ENCODE assay signal across 1 cellular context in the genomic region with DNA sequence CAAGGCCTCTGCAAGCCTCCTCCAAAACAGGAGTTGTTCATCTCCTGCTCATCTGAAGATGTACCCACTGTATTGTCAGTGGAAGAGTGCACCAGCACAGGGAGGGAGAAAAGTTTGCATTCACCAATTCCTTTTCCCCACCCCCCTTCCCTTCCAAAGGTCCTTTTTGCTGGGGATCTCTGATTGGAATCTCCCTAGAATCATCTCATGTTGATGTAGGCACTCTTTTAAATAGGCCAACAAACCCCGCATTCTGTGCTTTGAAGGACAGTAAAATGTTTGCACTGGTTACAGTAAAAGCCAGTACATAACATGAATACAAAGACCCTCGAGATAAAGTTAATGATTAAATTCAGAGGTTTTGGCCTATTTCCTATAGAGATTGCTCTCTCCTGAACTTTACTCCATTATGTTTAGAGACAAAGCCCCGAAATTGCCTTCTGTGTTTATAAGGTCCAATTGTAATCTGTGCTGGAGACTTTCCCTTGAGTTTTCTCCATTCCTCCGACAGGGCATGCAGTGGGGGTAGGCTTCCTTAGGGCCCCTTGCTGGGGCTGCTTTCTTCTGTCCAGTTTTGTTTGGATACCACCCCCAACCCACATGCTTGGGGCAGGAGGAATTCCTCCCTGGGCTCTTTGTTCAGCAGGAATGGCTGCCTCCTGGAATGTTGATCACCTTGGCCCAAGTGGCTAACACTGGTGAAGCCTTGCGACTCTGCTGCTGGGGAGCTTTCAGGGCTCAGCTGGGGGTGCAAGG.
TF ChIP-seq lines count a peak whose summit lies in the region.

No MANE protein-coding gene starts in this region.

TF ChIP-seq in HepG2, 621 proteins besides CTCF, POLR2A, EP300 and RAD21 (continued from another document and continues in another):
- TF ChIP-seq, protein P1, sequence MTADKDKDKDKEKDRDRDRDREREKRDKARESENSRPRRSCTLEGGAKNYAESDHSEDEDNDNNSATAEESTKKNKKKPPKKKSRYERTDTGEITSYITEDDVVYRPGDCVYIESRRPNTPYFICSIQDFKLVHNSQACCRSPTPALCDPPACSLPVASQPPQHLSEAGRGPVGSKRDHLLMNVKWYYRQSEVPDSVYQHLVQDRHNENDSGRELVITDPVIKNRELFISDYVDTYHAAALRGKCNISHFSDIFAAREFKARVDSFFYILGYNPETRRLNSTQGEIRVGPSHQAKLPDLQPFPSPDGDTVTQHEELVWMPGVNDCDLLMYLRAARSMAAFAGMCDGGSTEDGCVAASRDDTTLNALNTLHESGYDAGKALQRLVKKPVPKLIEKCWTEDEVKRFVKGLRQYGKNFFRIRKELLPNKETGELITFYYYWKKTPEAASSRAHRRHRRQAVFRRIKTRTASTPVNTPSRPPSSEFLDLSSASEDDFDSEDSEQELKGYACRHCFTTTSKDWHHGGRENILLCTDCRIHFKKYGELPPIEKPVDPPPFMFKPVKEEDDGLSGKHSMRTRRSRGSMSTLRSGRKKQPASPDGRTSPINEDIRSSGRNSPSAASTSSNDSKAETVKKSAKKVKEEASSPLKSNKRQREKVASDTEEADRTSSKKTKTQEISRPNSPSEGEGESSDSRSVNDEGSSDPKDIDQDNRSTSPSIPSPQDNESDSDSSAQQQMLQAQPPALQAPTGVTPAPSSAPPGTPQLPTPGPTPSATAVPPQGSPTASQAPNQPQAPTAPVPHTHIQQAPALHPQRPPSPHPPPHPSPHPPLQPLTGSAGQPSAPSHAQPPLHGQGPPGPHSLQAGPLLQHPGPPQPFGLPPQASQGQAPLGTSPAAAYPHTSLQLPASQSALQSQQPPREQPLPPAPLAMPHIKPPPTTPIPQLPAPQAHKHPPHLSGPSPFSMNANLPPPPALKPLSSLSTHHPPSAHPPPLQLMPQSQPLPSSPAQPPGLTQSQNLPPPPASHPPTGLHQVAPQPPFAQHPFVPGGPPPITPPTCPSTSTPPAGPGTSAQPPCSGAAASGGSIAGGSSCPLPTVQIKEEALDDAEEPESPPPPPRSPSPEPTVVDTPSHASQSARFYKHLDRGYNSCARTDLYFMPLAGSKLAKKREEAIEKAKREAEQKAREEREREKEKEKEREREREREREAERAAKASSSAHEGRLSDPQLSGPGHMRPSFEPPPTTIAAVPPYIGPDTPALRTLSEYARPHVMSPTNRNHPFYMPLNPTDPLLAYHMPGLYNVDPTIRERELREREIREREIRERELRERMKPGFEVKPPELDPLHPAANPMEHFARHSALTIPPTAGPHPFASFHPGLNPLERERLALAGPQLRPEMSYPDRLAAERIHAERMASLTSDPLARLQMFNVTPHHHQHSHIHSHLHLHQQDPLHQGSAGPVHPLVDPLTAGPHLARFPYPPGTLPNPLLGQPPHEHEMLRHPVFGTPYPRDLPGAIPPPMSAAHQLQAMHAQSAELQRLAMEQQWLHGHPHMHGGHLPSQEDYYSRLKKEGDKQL (CRISPR knock-in tag; IDR thresholded peaks at IDR 0.05; ENCODE audit: low read depth), result peak; percentile 61; the same call in 1 of the 2 replicates
- TF ChIP-seq TGIF2 (CRISPR knock-in tag; IDR thresholded peaks at IDR 0.05) (peak; percentile 68; the same call in 1 of the 2 replicates), PHF21A (CRISPR knock-in tag; IDR thresholded peaks at IDR 0.05) (peak; percentile 93), GATA4 (IDR thresholded peaks at IDR 0.05; ENCODE audit: borderline replicate concordance, low read depth) (peak; percentile 86; the same call in 1 of the 2 replicates), NR2F1 (CRISPR knock-in tag; IDR thresholded peaks at IDR 0.05) (no peak; a peak in 1 of 4 replicates), YEATS4 (CRISPR knock-in tag; IDR thresholded peaks at IDR 0.05; ENCODE audit: borderline replicate concordance) (peak; percentile 19; the same call in 1 of the 2 replicates), NONO (IDR thresholded peaks at IDR 0.05) (no peak), NONO (CRISPR knock-in tag; conservative IDR thresholded peaks at IDR 0.05) (peak; percentile 64; the same call in 1 of the 2 replicates), HDAC1 (CRISPR knock-in tag; IDR thresholded peaks at IDR 0.05) (peak; percentile 84), ZNF205 (CRISPR knock-in tag; IDR thresholded peaks at IDR 0.05) (peak; percentile 78), KDM3A (CRISPR knock-in tag; IDR thresholded peaks at IDR 0.05; ENCODE audit: low read depth) (0 out of 2 replicates have a peak, but pooled peaks have one; percentile 25), ZBTB7B (CRISPR knock-in tag; IDR thresholded peaks at IDR 0.05) (no peak; the same call in 1 of the 2 replicates), HHEX (CRISPR knock-in tag; IDR thresholded peaks at IDR 0.05) (peak; percentile 53), SALL1 (CRISPR knock-in tag; IDR thresholded peaks at IDR 0.05) (peak; percentile 44; the same call in 1 of the 2 replicates), NCOA2 (CRISPR knock-in tag; IDR thresholded peaks at IDR 0.05) (peak; percentile 91), ZNF317 (CRISPR knock-in tag; IDR thresholded peaks at IDR 0.05) (peak; percentile 59; the same call in 1 of the 2 replicates), CREM (IDR thresholded peaks at IDR 0.05) (peak; percentile 94), CREM (CRISPR knock-in tag; IDR thresholded peaks at IDR 0.05) (no peak), TCF7 (IDR thresholded peaks at IDR 0.05; ENCODE audit: low read depth) (peak; percentile 92), PPARG (CRISPR knock-in tag; conservative IDR thresholded peaks at IDR 0.05) (peak; percentile 84), KLF15 (CRISPR knock-in tag; IDR thresholded peaks at IDR 0.05; ENCODE audit: borderline replicate concordance) (no peak), PRPF4 (IDR thresholded peaks at IDR 0.05; ENCODE audit: low read depth, low read length, poor library complexity, severe bottlenecking) (peak; percentile 69), HNF4G (IDR thresholded peaks at IDR 0.05; ENCODE audit: borderline replicate concordance, low read depth, low read length) (peak; percentile 86), HNF4G (CRISPR knock-in tag; IDR thresholded peaks at IDR 0.05; ENCODE audit: borderline replicate concordance, low read depth) (peak; percentile 21; the same call in 1 of the 2 replicates), RBFOX2 (IDR thresholded peaks at IDR 0.05; ENCODE audit: low read depth, low read length) (peak; percentile 6; the same call in 1 of the 2 replicates), FOXJ3 (CRISPR knock-in tag; IDR thresholded peaks at IDR 0.05; ENCODE audit: borderline replicate concordance) (peak; percentile 74; the same call in 1 of the 2 replicates), NFIC (IDR thresholded peaks at IDR 0.05; ENCODE audit: low read length) (peak; percentile 95), HOXA3 (CRISPR knock-in tag; IDR thresholded peaks at IDR 0.05) (0 out of 2 replicates have a peak, but pooled peaks have one; percentile 8), SIX1 (CRISPR knock-in tag; IDR thresholded peaks at IDR 0.05; ENCODE audit: borderline replicate concordance) (0 out of 2 replicates have a peak, but pooled peaks have one; percentile 5), ZNF543 (CRISPR knock-in tag; IDR thresholded peaks at IDR 0.05) (no peak; the same call in 1 of the 2 replicates), GTF3A (CRISPR knock-in tag; conservative IDR thresholded peaks at IDR 0.05) (no peak), FOXP1 (IDR thresholded peaks at IDR 0.05) (no peak; the same call in 1 of the 2 replicates), FOXP1 (CRISPR knock-in tag; IDR thresholded peaks at IDR 0.05) (peak; percentile 70; the same call in 1 of the 2 replicates), ZKSCAN5 (CRISPR knock-in tag; IDR thresholded peaks at IDR 0.05) (no peak), ZNF24 (IDR thresholded peaks at IDR 0.05) (peak; percentile 31; the same call in 1 of the 2 replicates), ZNF629 (CRISPR knock-in tag; conservative IDR thresholded peaks at IDR 0.05) (peak; percentile 82), SOX5 (CRISPR knock-in tag; IDR thresholded peaks at IDR 0.05; ENCODE audit: borderline replicate concordance) (peak; percentile 91)
- TF ChIP-seq, protein P2, sequence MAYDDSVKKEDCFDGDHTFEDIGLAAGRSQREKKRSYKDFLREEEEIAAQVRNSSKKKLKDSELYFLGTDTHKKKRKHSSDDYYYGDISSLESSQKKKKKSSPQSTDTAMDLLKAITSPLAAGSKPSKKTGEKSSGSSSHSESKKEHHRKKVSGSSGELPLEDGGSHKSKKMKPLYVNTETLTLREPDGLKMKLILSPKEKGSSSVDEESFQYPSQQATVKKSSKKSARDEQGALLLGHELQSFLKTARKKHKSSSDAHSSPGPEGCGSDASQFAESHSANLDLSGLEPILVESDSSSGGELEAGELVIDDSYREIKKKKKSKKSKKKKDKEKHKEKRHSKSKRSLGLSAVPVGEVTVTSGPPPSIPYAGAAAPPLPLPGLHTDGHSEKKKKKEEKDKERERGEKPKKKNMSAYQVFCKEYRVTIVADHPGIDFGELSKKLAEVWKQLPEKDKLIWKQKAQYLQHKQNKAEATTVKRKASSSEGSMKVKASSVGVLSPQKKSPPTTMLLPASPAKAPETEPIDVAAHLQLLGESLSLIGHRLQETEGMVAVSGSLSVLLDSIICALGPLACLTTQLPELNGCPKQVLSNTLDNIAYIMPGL (CRISPR knock-in tag; IDR thresholded peaks at IDR 0.05; ENCODE audit: borderline replicate concordance in 1 of 2, low read depth in 1 of 2), result peak in 1 of 2 experiments; percentile 16; a peak in 1 of 4 replicates
- TF ChIP-seq, protein P3, sequence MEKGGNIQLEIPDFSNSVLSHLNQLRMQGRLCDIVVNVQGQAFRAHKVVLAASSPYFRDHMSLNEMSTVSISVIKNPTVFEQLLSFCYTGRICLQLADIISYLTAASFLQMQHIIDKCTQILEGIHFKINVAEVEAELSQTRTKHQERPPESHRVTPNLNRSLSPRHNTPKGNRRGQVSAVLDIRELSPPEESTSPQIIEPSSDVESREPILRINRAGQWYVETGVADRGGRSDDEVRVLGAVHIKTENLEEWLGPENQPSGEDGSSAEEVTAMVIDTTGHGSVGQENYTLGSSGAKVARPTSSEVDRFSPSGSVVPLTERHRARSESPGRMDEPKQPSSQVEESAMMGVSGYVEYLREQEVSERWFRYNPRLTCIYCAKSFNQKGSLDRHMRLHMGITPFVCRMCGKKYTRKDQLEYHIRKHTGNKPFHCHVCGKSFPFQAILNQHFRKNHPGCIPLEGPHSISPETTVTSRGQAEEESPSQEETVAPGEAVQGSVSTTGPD (CRISPR knock-in tag; IDR thresholded peaks at IDR 0.05), result peak; percentile 81; the same call in 1 of the 2 replicates
- TF ChIP-seq, protein P4, sequence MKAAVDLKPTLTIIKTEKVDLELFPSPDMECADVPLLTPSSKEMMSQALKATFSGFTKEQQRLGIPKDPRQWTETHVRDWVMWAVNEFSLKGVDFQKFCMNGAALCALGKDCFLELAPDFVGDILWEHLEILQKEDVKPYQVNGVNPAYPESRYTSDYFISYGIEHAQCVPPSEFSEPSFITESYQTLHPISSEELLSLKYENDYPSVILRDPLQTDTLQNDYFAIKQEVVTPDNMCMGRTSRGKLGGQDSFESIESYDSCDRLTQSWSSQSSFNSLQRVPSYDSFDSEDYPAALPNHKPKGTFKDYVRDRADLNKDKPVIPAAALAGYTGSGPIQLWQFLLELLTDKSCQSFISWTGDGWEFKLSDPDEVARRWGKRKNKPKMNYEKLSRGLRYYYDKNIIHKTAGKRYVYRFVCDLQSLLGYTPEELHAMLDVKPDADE (CRISPR knock-in tag; IDR thresholded peaks at IDR 0.05), result no peak
- TF ChIP-seq, protein P5, sequence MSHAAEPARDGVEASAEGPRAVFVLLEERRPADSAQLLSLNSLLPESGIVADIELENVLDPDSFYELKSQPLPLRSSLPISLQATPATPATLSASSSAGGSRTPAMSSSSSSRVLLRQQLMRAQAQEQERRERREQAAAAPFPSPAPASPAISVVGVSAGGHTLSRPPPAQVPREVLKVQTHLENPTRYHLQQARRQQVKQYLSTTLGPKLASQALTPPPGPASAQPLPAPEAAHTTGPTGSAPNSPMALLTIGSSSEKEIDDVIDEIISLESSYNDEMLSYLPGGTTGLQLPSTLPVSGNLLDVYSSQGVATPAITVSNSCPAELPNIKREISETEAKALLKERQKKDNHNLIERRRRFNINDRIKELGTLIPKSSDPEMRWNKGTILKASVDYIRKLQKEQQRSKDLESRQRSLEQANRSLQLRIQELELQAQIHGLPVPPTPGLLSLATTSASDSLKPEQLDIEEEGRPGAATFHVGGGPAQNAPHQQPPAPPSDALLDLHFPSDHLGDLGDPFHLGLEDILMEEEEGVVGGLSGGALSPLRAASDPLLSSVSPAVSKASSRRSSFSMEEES (CRISPR knock-in tag; IDR thresholded peaks at IDR 0.05), result 0 out of 2 replicates have a peak, but pooled peaks have one; percentile 43
- TF ChIP-seq, protein P6, sequence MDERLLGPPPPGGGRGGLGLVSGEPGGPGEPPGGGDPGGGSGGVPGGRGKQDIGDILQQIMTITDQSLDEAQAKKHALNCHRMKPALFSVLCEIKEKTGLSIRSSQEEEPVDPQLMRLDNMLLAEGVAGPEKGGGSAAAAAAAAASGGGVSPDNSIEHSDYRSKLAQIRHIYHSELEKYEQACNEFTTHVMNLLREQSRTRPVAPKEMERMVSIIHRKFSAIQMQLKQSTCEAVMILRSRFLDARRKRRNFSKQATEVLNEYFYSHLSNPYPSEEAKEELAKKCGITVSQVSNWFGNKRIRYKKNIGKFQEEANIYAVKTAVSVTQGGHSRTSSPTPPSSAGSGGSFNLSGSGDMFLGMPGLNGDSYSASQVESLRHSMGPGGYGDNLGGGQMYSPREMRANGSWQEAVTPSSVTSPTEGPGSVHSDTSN (CRISPR knock-in tag; IDR thresholded peaks at IDR 0.05), result peak; percentile 45; the same call in 1 of the 2 replicates
- TF ChIP-seq, protein P7, sequence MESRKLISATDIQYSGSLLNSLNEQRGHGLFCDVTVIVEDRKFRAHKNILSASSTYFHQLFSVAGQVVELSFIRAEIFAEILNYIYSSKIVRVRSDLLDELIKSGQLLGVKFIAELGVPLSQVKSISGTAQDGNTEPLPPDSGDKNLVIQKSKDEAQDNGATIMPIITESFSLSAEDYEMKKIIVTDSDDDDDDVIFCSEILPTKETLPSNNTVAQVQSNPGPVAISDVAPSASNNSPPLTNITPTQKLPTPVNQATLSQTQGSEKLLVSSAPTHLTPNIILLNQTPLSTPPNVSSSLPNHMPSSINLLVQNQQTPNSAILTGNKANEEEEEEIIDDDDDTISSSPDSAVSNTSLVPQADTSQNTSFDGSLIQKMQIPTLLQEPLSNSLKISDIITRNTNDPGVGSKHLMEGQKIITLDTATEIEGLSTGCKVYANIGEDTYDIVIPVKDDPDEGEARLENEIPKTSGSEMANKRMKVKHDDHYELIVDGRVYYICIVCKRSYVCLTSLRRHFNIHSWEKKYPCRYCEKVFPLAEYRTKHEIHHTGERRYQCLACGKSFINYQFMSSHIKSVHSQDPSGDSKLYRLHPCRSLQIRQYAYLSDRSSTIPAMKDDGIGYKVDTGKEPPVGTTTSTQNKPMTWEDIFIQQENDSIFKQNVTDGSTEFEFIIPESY (CRISPR knock-in tag; IDR thresholded peaks at IDR 0.05), result peak; percentile 26; the same call in 1 of the 2 replicates
